Comparison of ENCODE assay signal across 1 cellular context in the genomic region with DNA sequence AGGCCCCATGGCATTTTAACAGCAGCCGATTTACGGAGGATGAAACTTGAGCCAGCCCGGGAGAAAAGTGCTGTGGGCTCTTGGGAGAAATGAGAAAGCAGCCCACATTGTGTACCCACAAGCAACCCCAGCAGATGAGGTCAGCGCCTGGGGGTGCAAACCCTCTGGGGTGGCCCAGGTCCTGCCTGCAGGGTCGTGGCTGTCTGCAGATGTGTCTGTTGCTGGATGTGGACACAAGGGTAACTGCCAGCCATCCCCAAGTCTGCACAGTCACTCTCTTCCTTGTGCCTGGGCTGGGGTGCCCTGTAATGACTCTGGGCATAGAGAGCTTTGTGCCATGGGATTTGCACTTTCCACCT.
TF ChIP-seq lines count a peak whose summit lies in the region.

No MANE protein-coding gene starts in this region.

TF ChIP-seq in GM12878, 131 proteins besides CTCF, POLR2A, EP300 and RAD21 (continued from another document):
- TF ChIP-seq, protein P1, sequence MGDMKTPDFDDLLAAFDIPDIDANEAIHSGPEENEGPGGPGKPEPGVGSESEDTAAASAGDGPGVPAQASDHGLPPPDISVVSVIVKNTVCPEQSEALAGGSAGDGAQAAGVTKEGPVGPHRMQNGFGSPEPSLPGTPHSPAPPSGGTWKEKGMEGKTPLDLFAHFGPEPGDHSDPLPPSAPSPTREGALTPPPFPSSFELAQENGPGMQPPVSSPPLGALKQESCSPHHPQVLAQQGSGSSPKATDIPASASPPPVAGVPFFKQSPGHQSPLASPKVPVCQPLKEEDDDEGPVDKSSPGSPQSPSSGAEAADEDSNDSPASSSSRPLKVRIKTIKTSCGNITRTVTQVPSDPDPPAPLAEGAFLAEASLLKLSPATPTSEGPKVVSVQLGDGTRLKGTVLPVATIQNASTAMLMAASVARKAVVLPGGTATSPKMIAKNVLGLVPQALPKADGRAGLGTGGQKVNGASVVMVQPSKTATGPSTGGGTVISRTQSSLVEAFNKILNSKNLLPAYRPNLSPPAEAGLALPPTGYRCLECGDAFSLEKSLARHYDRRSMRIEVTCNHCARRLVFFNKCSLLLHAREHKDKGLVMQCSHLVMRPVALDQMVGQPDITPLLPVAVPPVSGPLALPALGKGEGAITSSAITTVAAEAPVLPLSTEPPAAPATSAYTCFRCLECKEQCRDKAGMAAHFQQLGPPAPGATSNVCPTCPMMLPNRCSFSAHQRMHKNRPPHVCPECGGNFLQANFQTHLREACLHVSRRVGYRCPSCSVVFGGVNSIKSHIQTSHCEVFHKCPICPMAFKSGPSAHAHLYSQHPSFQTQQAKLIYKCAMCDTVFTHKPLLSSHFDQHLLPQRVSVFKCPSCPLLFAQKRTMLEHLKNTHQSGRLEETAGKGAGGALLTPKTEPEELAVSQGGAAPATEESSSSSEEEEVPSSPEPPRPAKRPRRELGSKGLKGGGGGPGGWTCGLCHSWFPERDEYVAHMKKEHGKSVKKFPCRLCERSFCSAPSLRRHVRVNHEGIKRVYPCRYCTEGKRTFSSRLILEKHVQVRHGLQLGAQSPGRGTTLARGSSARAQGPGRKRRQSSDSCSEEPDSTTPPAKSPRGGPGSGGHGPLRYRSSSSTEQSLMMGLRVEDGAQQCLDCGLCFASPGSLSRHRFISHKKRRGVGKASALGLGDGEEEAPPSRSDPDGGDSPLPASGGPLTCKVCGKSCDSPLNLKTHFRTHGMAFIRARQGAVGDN (IDR thresholded peaks at IDR 0.05): no peak
- TF ChIP-seq NFYA (IDR thresholded peaks at IDR 0.05; ENCODE audit: borderline replicate concordance, low read depth, low read length) (no peak), SP1 (IDR thresholded peaks at IDR 0.05; ENCODE audit: low read depth, low read length) (no peak), PBX3 (IDR thresholded peaks at IDR 0.05; ENCODE audit: insufficient replicate concordance, low read depth, low read length) (no peak), FOXM1 (IDR thresholded peaks at IDR 0.05; ENCODE audit: low read depth, low read length) (no peak), GATAD2B (conservative IDR thresholded peaks at IDR 0.05; ENCODE audit: low read depth) (no peak), ZBTB33 (IDR thresholded peaks at IDR 0.05) (no peak)
- TF ChIP-seq, protein P2, sequence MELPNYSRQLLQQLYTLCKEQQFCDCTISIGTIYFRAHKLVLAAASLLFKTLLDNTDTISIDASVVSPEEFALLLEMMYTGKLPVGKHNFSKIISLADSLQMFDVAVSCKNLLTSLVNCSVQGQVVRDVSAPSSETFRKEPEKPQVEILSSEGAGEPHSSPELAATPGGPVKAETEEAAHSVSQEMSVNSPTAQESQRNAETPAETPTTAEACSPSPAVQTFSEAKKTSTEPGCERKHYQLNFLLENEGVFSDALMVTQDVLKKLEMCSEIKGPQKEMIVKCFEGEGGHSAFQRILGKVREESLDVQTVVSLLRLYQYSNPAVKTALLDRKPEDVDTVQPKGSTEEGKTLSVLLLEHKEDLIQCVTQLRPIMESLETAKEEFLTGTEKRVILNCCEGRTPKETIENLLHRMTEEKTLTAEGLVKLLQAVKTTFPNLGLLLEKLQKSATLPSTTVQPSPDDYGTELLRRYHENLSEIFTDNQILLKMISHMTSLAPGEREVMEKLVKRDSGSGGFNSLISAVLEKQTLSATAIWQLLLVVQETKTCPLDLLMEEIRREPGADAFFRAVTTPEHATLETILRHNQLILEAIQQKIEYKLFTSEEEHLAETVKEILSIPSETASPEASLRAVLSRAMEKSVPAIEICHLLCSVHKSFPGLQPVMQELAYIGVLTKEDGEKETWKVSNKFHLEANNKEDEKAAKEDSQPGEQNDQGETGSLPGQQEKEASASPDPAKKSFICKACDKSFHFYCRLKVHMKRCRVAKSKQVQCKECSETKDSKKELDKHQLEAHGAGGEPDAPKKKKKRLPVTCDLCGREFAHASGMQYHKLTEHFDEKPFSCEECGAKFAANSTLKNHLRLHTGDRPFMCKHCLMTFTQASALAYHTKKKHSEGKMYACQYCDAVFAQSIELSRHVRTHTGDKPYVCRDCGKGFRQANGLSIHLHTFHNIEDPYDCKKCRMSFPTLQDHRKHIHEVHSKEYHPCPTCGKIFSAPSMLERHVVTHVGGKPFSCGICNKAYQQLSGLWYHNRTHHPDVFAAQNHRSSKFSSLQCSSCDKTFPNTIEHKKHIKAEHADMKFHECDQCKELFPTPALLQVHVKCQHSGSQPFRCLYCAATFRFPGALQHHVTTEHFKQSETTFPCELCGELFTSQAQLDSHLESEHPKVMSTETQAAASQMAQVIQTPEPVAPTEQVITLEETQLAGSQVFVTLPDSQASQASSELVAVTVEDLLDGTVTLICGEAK (IDR thresholded peaks at IDR 0.05; ENCODE audit: borderline replicate concordance): no peak
